13 cellular contexts compared by ENCODE assay signal in genomic region chr9:77848428-77848827, GRCh38.
DNase-seq lines count a peak whose midpoint lies in the region; ATAC-seq, FAIRE-seq and TF ChIP-seq lines count a peak whose summit lies in the region.
"Had no signal": no experiment of that assay in that cellular context is flagged by ENCODE, and none has a peak within 500 bp of the region (broad histone marks: within the 10 kb centered on the region; RNA-seq: fewer than 3 reads in every experiment).

No MANE protein-coding gene starts in this region.

- no peak for TF ChIP-seq RAD21 in A549 (conservative IDR thresholded peaks at IDR 0.05 in 1 of 2, IDR thresholded peaks at IDR 0.05 in 1 of 2)

- peaks cover 37% of the 10 kb centered on the region for H3K4me1 ChIP-seq in A549
- H3K4me1 ChIP-seq in gastroesophageal sphincter = peaks cover 3 to 77% (median 28%) of the 10 kb centered on the region in 3 donors

- no peaks in the 10 kb centered on the region for H3K9me3 Mint-ChIP-seq in activated naive CD8-positive, alpha-beta T cell treated with anti-CD3 and anti-CD28 coated beads, Interleukin-2, amount 50 U/mL, for 24 hours
- H3K9me3 Mint-ChIP-seq: activated CD4-positive, alpha-beta T cell treated with anti-CD3 and anti-CD28 coated beads, Interleukin-2, amount 10 ng/mL, durations not matched to agents 24 days and 14 days; activated naive CD4-positive, alpha-beta T cell treated with anti-CD3 and anti-CD28 coated beads, Interleukin-2, amount 50 U/mL, for 24 hours had no signal

- ATAC-seq in A549 (no peak), gastroesophageal sphincter (no peak), GM18873 (IDR thresholded peaks at IDR 0.05; ENCODE audit: low FRiP score, unreplicated experiment) (no peak)
- no peak for ATAC-seq in activated naive CD8-positive, alpha-beta T cell treated with anti-CD3 and anti-CD28 coated beads, Interleukin-2, amount 50 U/mL, for 24 hours

- POLR2A ChIA-PET in A549 (lab: Yijun Ruan, JAX) = no interaction called here

- no peak for FAIRE-seq in A549 (lab: Jason Lieb, UNC)
- FAIRE-seq: G401.6 had no signal

- no peaks in the 10 kb centered on the region for H3K27me3 ChIP-seq in gastroesophageal sphincter

- TF ChIP-seq CTCF in A549 (IDR thresholded peaks at IDR 0.05) (no peak), gastroesophageal sphincter (IDR thresholded peaks at IDR 0.05) (no peak)

- no peaks in the 10 kb centered on the region for H3K36me3 ChIP-seq in gastroesophageal sphincter

- no peak overlapping the region for H3K4me3 Mint-ChIP-seq in activated naive CD8-positive, alpha-beta T cell treated with anti-CD3 and anti-CD28 coated beads, Interleukin-2, amount 50 U/mL, for 24 hours
- H3K4me3 Mint-ChIP-seq: activated CD4-positive, alpha-beta T cell treated with anti-CD3 and anti-CD28 coated beads, Interleukin-2, amount 10 ng/mL, durations not matched to agents 24 days and 14 days; activated naive CD4-positive, alpha-beta T cell treated with anti-CD3 and anti-CD28 coated beads, Interleukin-2, amount 50 U/mL, for 24 hours had no signal

- H3K9me3 ChIP-seq in A549 (no peaks in the 10 kb centered on the region), gastroesophageal sphincter (no peaks in the 10 kb centered on the region)

- H3K27ac ChIP-seq in A549 (peak overlapping the region; percentile 1 to 49; a peak in 3 of 6 replicates), gastroesophageal sphincter (peak overlapping the region; percentile 57 to 80 (median 73))
- H3K27ac ChIP-seq: KMS-11 had no signal

- TF ChIP-seq EP300 in A549 (IDR thresholded peaks at IDR 0.05) = no peak
- no peak for TF ChIP-seq EP300 in gastroesophageal sphincter (IDR thresholded peaks at IDR 0.05)

- H3K4me2 ChIP-seq in A549 = peak overlapping the region; percentile 45
- H3K4me2 ChIP-seq: KMS-11 had no signal

- no peak for TF ChIP-seq POLR2A in A549 (IDR thresholded peaks at IDR 0.05; ENCODE audit: low read length)
- no peak for TF ChIP-seq POLR2A in gastroesophageal sphincter (IDR thresholded peaks at IDR 0.05)

- WGBS in A549 (ENCODE audit: missing lambda C conversion rate) = 96% methylated on average over 2 of the region's 2 CpGs
- 70% methylated on average over 2 of the region's 2 CpGs; no CpG with 5 or more reads in 1 of the 2 donors for WGBS in gastroesophageal sphincter (ENCODE audit: low coverage in 1 of 2), 2 donors

- CTCF ChIA-PET in A549 (lab: Yijun Ruan, JAX) = interaction anchor here (0.9 to 2.5 kb wide), 7 partner anchors 11 to 187 kb away, joined by 3 to 13 read pairs (median 3); no protein-coding TSS in a partner anchor

- H3K4me1 Mint-ChIP-seq in activated naive CD8-positive, alpha-beta T cell treated with anti-CD3 and anti-CD28 coated beads, Interleukin-2, amount 50 U/mL, for 24 hours = peaks cover 21% of the 10 kb centered on the region

- H3K36me3 Mint-ChIP-seq in activated naive CD8-positive, alpha-beta T cell treated with anti-CD3 and anti-CD28 coated beads, Interleukin-2, amount 50 U/mL, for 24 hours (ENCODE audit: low read depth) = no peaks in the 10 kb centered on the region
- H3K36me3 Mint-ChIP-seq: activated naive CD4-positive, alpha-beta T cell treated with anti-CD3 and anti-CD28 coated beads, Interleukin-2, amount 50 U/mL, for 24 hours had no signal

- H3K27ac Mint-ChIP-seq in activated naive CD8-positive, alpha-beta T cell treated with anti-CD3 and anti-CD28 coated beads, Interleukin-2, amount 50 U/mL, for 24 hours = peak overlapping the region; percentile 50

- H3K27me3 Mint-ChIP-seq in activated naive CD8-positive, alpha-beta T cell treated with anti-CD3 and anti-CD28 coated beads, Interleukin-2, amount 50 U/mL, for 24 hours = no peaks in the 10 kb centered on the region
- H3K27me3 Mint-ChIP-seq: activated CD4-positive, alpha-beta T cell treated with anti-CD3 and anti-CD28 coated beads, Interleukin-2, amount 10 ng/mL, durations not matched to agents 24 days and 14 days; activated naive CD4-positive, alpha-beta T cell treated with anti-CD3 and anti-CD28 coated beads, Interleukin-2, amount 50 U/mL, for 24 hours had no signal

- DNase-seq in A549 (ENCODE audit: low read depth in 1 of 2, low spot score in 1 of 2) = no peak
- no peak for DNase-seq in activated naive CD8-positive, alpha-beta T cell treated with anti-CD3 and anti-CD28 coated beads, Interleukin-2, amount 50 U/mL, for 24 hours
- DNase-seq in pons (ENCODE audit: low spot score) = peak; percentile 88
- no peak for DNase-seq in NCI-H748 treated with DMSO at 0.1 percent for 48 hours (lab: John Stamatoyannopoulos, UW)
- no peak for DNase-seq in AG08395 (ENCODE audit: low spot score)
- DNase-seq in NAMALWA (ENCODE audit: low spot score) = no peak
- DNase-seq: activated CD4-positive, alpha-beta T cell treated with anti-CD3 and anti-CD28 coated beads, Interleukin-2, amount 10 ng/mL, durations not matched to agents 24 days and 14 days; stimulated activated naive CD4-positive, alpha-beta T cell treated with Interleukin-2 at 50 U/mL for 16 hours had no signal

- H3K4me3 ChIP-seq in A549 (no peak overlapping the region), gastroesophageal sphincter (no peak overlapping the region)

TF ChIP-seq in A549, 52 proteins besides CTCF, POLR2A, EP300 and RAD21:
- TF ChIP-seq, protein P1, sequence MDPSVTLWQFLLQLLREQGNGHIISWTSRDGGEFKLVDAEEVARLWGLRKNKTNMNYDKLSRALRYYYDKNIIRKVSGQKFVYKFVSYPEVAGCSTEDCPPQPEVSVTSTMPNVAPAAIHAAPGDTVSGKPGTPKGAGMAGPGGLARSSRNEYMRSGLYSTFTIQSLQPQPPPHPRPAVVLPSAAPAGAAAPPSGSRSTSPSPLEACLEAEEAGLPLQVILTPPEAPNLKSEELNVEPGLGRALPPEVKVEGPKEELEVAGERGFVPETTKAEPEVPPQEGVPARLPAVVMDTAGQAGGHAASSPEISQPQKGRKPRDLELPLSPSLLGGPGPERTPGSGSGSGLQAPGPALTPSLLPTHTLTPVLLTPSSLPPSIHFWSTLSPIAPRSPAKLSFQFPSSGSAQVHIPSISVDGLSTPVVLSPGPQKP (IDR thresholded peaks at IDR 0.05; ENCODE audit: low read depth, low read length) = no peak
- TF ChIP-seq HOXA7 (CRISPR knock-in tag; IDR thresholded peaks at IDR 0.05) = no peak
- TF ChIP-seq EHMT2 (IDR thresholded peaks at IDR 0.05; ENCODE audit: low read depth) = no peak
- TF ChIP-seq NR3C1 (IDR thresholded peaks at IDR 0.05) = no peak
- TF ChIP-seq, protein P2, sequence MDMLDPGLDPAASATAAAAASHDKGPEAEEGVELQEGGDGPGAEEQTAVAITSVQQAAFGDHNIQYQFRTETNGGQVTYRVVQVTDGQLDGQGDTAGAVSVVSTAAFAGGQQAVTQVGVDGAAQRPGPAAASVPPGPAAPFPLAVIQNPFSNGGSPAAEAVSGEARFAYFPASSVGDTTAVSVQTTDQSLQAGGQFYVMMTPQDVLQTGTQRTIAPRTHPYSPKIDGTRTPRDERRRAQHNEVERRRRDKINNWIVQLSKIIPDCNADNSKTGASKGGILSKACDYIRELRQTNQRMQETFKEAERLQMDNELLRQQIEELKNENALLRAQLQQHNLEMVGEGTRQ (IDR thresholded peaks at IDR 0.05) = no peak
- TF ChIP-seq HMGXB4 (CRISPR knock-in tag; IDR thresholded peaks at IDR 0.05; ENCODE audit: borderline replicate concordance) = no peak
- no peak for TF ChIP-seq POLR2AphosphoS2 (conservative IDR thresholded peaks at IDR 0.05; ENCODE audit: low read length)
- TF ChIP-seq KDM1A (IDR thresholded peaks at IDR 0.05; ENCODE audit: low read depth) = no peak
- TF ChIP-seq PHF8 (IDR thresholded peaks at IDR 0.05; ENCODE audit: borderline replicate concordance, low read depth) = no peak
- TF ChIP-seq CBX2 (IDR thresholded peaks at IDR 0.05; ENCODE audit: borderline replicate concordance, low read depth) = no peak
- TF ChIP-seq TP53 (CRISPR knock-in tag; IDR thresholded peaks at IDR 0.05) = no peak
- no peak for TF ChIP-seq HDAC2 (IDR thresholded peaks at IDR 0.05)
- TF ChIP-seq MYC (IDR thresholded peaks at IDR 0.05; ENCODE audit: borderline replicate concordance, low read length) = no peak
- TF ChIP-seq ESRRA (IDR thresholded peaks at IDR 0.05; ENCODE audit: borderline replicate concordance, low read length) = no peak
- no peak for TF ChIP-seq ZSCAN20 (CRISPR knock-in tag; IDR thresholded peaks at IDR 0.05)
- TF ChIP-seq, protein P3, sequence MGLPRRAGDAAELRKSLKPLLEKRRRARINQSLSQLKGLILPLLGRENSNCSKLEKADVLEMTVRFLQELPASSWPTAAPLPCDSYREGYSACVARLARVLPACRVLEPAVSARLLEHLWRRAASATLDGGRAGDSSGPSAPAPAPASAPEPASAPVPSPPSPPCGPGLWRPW (IDR thresholded peaks at IDR 0.05) = no peak
- TF ChIP-seq GATA3 (IDR thresholded peaks at IDR 0.05; ENCODE audit: borderline replicate concordance) = no peak
